In the genomic region with DNA sequence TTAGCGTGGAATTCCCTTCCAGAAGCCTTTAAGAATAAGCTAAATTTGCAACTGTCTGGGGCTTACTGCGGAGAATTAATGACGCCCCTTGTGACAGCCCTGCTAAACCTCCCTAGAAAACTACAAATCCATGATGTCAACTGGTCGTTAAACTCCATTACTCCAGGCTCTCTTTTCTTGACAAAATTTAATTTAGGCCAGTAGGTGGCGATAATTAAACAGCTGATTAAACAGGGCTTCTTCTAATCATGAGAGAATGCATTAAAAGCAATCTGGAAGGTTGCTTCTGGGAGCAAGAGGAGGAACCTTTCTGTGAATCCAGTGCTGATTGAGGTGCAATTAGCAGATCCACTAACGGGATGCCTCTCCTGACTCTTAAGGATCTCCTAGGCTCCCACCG, we compare ENCODE assay signal across 8 cellular contexts. TPM values are rescaled to one million over a fixed set of nuclear protein-coding genes. Genes with fewer than 3 reads are reported as not detected.
DNase-seq lines count a peak whose midpoint lies in the region; ATAC-seq and TF ChIP-seq lines count a peak whose summit lies in the region.

No MANE protein-coding gene starts in this region.

- no peaks in the 10 kb centered on the region for H3K36me3 Mint-ChIP-seq in mesothelial cell of epicardium

- H3K4me1 ChIP-seq in HEK293 (ENCODE audit: control insufficient read depth, insufficient read depth, low read length) = no peaks in the 10 kb centered on the region

- H3K9me3 ChIP-seq in HEK293 (ENCODE audit: control insufficient read depth, insufficient read depth, low read depth, low read length) = no peaks in the 10 kb centered on the region

- TF ChIP-seq CTCF in HEK293 (tag by site-specific recombination; IDR thresholded peaks at IDR 0.05) (peak; percentile 30; the same call in 1 of the 2 replicates), mesothelial cell of epicardium (IDR thresholded peaks at IDR 0.05; ENCODE audit: unreplicated experiment) (peak; percentile 73)

- peaks cover 35% of the 10 kb centered on the region for H3K27me3 Mint-ChIP-seq in mesothelial cell of epicardium (ENCODE audit: low read depth)

- H3K4me1 Mint-ChIP-seq in mesothelial cell of epicardium = no peaks in the 10 kb centered on the region

- POLR2A ChIA-PET in HEK293 (lab: Yijun Ruan, JAX) = no interaction called here

- DNase-seq in Ammon's horn (ENCODE audit: low spot score) (peak; percentile 46), NOMO-1 treated with dmso at 0.1 percent for 144 hours (lab: John Stamatoyannopoulos, UW; ENCODE audit: unreplicated experiment) (peak; percentile 5), dermis microvascular lymphatic vessel endothelial cell (ENCODE audit: low read depth in 2 of 2) (peak; percentile 28 to 53), mesothelial cell of epicardium (ENCODE audit: low spot score in 2 of 2, unreplicated experiment in 2 of 2) (no peak), T-helper 9 cell (no peak)

- CTCF ChIA-PET in HEK293 (lab: Yijun Ruan, JAX) = interaction anchor here (0.6 to 5.2 kb wide), 47 partner anchors 9 to 870 kb away, joined by 3 to 51 read pairs (median 4); a partner anchor contains a TSS

- H3K4me3 ChIP-seq in HEK293 (ENCODE audit: low read depth, low read length) = no peak overlapping the region

- H3K27ac ChIP-seq in HEK293 (ENCODE audit: extremely low read depth, low read depth, low read length) = no peak overlapping the region

- no peak overlapping the region for H3K4me3 Mint-ChIP-seq in mesothelial cell of epicardium

- no peak for ATAC-seq in HG03469 (IDR thresholded peaks at IDR 0.05; ENCODE audit: unreplicated experiment)
- ATAC-seq in GM18868 (IDR thresholded peaks at IDR 0.05; ENCODE audit: unreplicated experiment) = no peak

- no peaks in the 10 kb centered on the region for H3K36me3 ChIP-seq in HEK293 (ENCODE audit: control insufficient read depth in 2 of 2, insufficient read depth in 1 of 2, low read length in 2 of 2)

- no peaks in the 10 kb centered on the region for H3K9me3 Mint-ChIP-seq in mesothelial cell of epicardium

- no peak overlapping the region for H3K27ac Mint-ChIP-seq in mesothelial cell of epicardium

TF ChIP-seq in HEK293, 187 proteins besides CTCF, POLR2A, EP300 and RAD21:
- TF ChIP-seq ZNF623 (tag by site-specific recombination; IDR thresholded peaks at IDR 0.05) (no peak), ZNF837 (tag by site-specific recombination; IDR thresholded peaks at IDR 0.05) (no peak), ZBTB17 (tag by site-specific recombination; IDR thresholded peaks at IDR 0.05) (0 out of 2 replicates have a peak, but pooled peaks have one; percentile 26), ZNF211 (tag by site-specific recombination; IDR thresholded peaks at IDR 0.05; ENCODE audit: low read depth) (no peak), ZNF654 (tag by site-specific recombination; IDR thresholded peaks at IDR 0.05; ENCODE audit: low read depth) (peak; percentile 87), ZNF335 (tag by site-specific recombination; conservative IDR thresholded peaks at IDR 0.05) (no peak), ZNF660 (tag by site-specific recombination; IDR thresholded peaks at IDR 0.05) (peak; percentile 41; the same call in 1 of the 2 replicates), PRDM1 (tag by site-specific recombination; IDR thresholded peaks at IDR 0.05) (no peak), ZBTB7A (tag by site-specific recombination; IDR thresholded peaks at IDR 0.05; ENCODE audit: low read depth) (no peak)
- TF ChIP-seq, protein P1, sequence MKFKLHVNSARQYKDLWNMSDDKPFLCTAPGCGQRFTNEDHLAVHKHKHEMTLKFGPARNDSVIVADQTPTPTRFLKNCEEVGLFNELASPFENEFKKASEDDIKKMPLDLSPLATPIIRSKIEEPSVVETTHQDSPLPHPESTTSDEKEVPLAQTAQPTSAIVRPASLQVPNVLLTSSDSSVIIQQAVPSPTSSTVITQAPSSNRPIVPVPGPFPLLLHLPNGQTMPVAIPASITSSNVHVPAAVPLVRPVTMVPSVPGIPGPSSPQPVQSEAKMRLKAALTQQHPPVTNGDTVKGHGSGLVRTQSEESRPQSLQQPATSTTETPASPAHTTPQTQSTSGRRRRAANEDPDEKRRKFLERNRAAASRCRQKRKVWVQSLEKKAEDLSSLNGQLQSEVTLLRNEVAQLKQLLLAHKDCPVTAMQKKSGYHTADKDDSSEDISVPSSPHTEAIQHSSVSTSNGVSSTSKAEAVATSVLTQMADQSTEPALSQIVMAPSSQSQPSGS (tag by site-specific recombination; IDR thresholded peaks at IDR 0.05; ENCODE audit: low read depth) = no peak

RNA-seq across cellular contexts. Expression of a gene that starts 8.1 kb away (rescaled TPM):
- 5.4 and 5.8 TPM in 2 replicates for total RNA-seq in dermis microvascular lymphatic vessel endothelial cell
- total RNA-seq in mesothelial cell of epicardium = 36.2 to 37.1 TPM (median 36.5 TPM) in 3 replicates

Comparison
In these comparisons a context has a peak if more than half of its experiments do, and no peak if none do; other contexts are left out.
1. DNase-seq: peak in Ammon's horn (single experiment), NOMO-1 treated with dmso at 0.1 percent for 144 hours (single experiment) and dermis microvascular lymphatic vessel endothelial cell (2 of 2); none in mesothelial cell of epicardium (0 of 2) and T-helper 9 cell (single experiment).